In genomic region chr3:16094644-16095272, GRCh38 we compare ENCODE assay signal across 15 cellular contexts.
"Had no signal": no experiment of that assay in that cellular context is flagged by ENCODE, and none has a peak within 500 bp of the region (broad histone marks: within the 10 kb centered on the region; RNA-seq: fewer than 3 reads in every experiment).

No MANE protein-coding gene starts in this region.

- H3K4me1 Mint-ChIP-seq: activated CD4-positive, alpha-beta memory T cell treated with anti-CD3 and anti-CD28 coated beads, Interleukin-2, amount 10 ng/mL, durations not matched to agents 7 days and 5 days; activated CD8-positive, alpha-beta memory T cell treated with anti-CD3 and anti-CD28 coated beads, Interleukin-2, amount 10 ng/mL, durations not matched to agents 7 days and 5 days; activated naive CD8-positive, alpha-beta T cell treated with anti-CD3 and anti-CD28 coated beads, Interleukin-2, amount 10 ng/mL, durations not matched to agents 7 days and 5 days; neural progenitor cell had no signal

- H2AFZ ChIP-seq: neural progenitor cell had no signal

- H3K9me3 ChIP-seq: pancreas, spleen had no signal

- H3K4me3 Mint-ChIP-seq: activated CD4-positive, alpha-beta memory T cell treated with anti-CD3 and anti-CD28 coated beads, Interleukin-2, amount 10 ng/mL, durations not matched to agents 7 days and 5 days; activated CD8-positive, alpha-beta memory T cell treated with anti-CD3 and anti-CD28 coated beads, Interleukin-2, amount 10 ng/mL, durations not matched to agents 7 days and 5 days; activated naive CD8-positive, alpha-beta T cell treated with anti-CD3 and anti-CD28 coated beads, Interleukin-2, amount 10 ng/mL, durations not matched to agents 7 days and 5 days; effector memory CD8-positive, alpha-beta T cell; neural progenitor cell had no signal

- ATAC-seq: activated CD8-positive, alpha-beta memory T cell treated with anti-CD3 and anti-CD28 coated beads, Interleukin-2, amount 10 ng/mL, durations not matched to agents 7 days and 5 days; effector memory CD8-positive, alpha-beta T cell; left lobe of liver; pancreas had no signal

- H3K27ac ChIP-seq: cardiac muscle cell, neural progenitor cell, pancreas, sigmoid colon, spleen had no signal

- H3K9ac ChIP-seq: neural progenitor cell had no signal

- DNase-seq: activated CD4-positive, alpha-beta memory T cell treated with anti-CD3 and anti-CD28 coated beads, Interleukin-2, amount 10 ng/mL, durations not matched to agents 7 days and 5 days; activated CD4-positive, alpha-beta T cell treated with anti-CD3 and anti-CD28 coated beads for 48 hours; activated CD4-positive, CD25-positive, alpha-beta regulatory T cell; activated CD8-positive, alpha-beta memory T cell treated with anti-CD3 and anti-CD28 coated beads, Interleukin-2, amount 10 ng/mL, durations not matched to agents 7 days and 5 days; activated naive CD8-positive, alpha-beta T cell treated with anti-CD3 and anti-CD28 coated beads, Interleukin-2, amount 10 ng/mL, durations not matched to agents 7 days and 5 days; effector memory CD8-positive, alpha-beta T cell; pancreas; sigmoid colon; spleen; stimulated activated naive CD4-positive, alpha-beta T cell; T-helper 1 cell; T-helper 9 cell had no signal

- H3K27ac Mint-ChIP-seq: activated CD4-positive, alpha-beta memory T cell treated with anti-CD3 and anti-CD28 coated beads, Interleukin-2, amount 10 ng/mL, durations not matched to agents 7 days and 5 days; activated CD8-positive, alpha-beta memory T cell treated with anti-CD3 and anti-CD28 coated beads, Interleukin-2, amount 10 ng/mL, durations not matched to agents 7 days and 5 days; activated naive CD8-positive, alpha-beta T cell treated with anti-CD3 and anti-CD28 coated beads, Interleukin-2, amount 10 ng/mL, durations not matched to agents 7 days and 5 days; effector memory CD8-positive, alpha-beta T cell; neural progenitor cell had no signal

- H3K4me3 ChIP-seq: cardiac muscle cell, neural progenitor cell, pancreas, sigmoid colon, spleen had no signal

- H3K27me3 ChIP-seq: cardiac muscle cell, neural progenitor cell, pancreas, sigmoid colon, spleen had no signal

- H3K36me3 ChIP-seq: cardiac muscle cell, neural progenitor cell, pancreas, sigmoid colon, spleen had no signal

- H3K4me1 ChIP-seq: neural progenitor cell, pancreas, spleen had no signal

- H3K9me3 Mint-ChIP-seq: activated CD4-positive, alpha-beta memory T cell treated with anti-CD3 and anti-CD28 coated beads, Interleukin-2, amount 10 ng/mL, durations not matched to agents 7 days and 5 days; effector memory CD8-positive, alpha-beta T cell; neural progenitor cell had no signal

- H3K4me2 ChIP-seq: neural progenitor cell had no signal

- H3K36me3 Mint-ChIP-seq: activated naive CD8-positive, alpha-beta T cell treated with anti-CD3 and anti-CD28 coated beads, Interleukin-2, amount 10 ng/mL, durations not matched to agents 7 days and 5 days; neural progenitor cell had no signal
